Comparison of ENCODE assay signal across 26 cellular contexts in genomic region chr2:53543083-53543482, GRCh38.
"Had no signal": no experiment of that assay in that cellular context is flagged by ENCODE, and none has a peak within 500 bp of the region (broad histone marks: within the 10 kb centered on the region; RNA-seq: fewer than 3 reads in every experiment).

No MANE protein-coding gene starts in this region.

- H3K27ac ChIP-seq: colonic mucosa, coronary artery, dorsolateral prefrontal cortex, epithelial cell of prostate, esophagus muscularis mucosa, esophagus squamous epithelium, foreskin keratinocyte, gastrocnemius medialis, gastroesophageal sphincter, heart left ventricle, heart right ventricle, hepatocyte had no signal

- H3K4me1 ChIP-seq: colonic mucosa, gastrocnemius medialis, gastroesophageal sphincter, heart left ventricle, heart right ventricle had no signal

- ATAC-seq: effector memory CD8-positive, alpha-beta T cell; esophagus mucosa; foreskin keratinocyte; gastrocnemius medialis; gastroesophageal sphincter; heart left ventricle; heart right ventricle had no signal

- H3K4me2 ChIP-seq: hepatocyte had no signal

- H3K4me3 ChIP-seq: colonic mucosa, coronary artery, dorsolateral prefrontal cortex, esophagus muscularis mucosa, esophagus squamous epithelium, gastrocnemius medialis, gastroesophageal sphincter, heart left ventricle, heart right ventricle, hepatocyte had no signal

- H3K36me3 ChIP-seq: colonic mucosa, esophagus muscularis mucosa, esophagus squamous epithelium, gastrocnemius medialis, gastroesophageal sphincter, heart left ventricle, heart right ventricle had no signal

- H3K27ac Mint-ChIP-seq: dendritic cell treated with granulocyte-macrophage colony-stimulating factor and Interleukin-4, amounts not matched to agents 40 ng/mL and 50 ng/mL, for 4 days; effector memory CD8-positive, alpha-beta T cell; endodermal cell had no signal

- H3K4me1 Mint-ChIP-seq: endodermal cell had no signal

- H2AFZ ChIP-seq: hepatocyte had no signal

- H3K9me3 ChIP-seq: colonic mucosa, gastrocnemius medialis had no signal

- H3K27me3 Mint-ChIP-seq: dendritic cell treated with granulocyte-macrophage colony-stimulating factor and Interleukin-4, amounts not matched to agents 40 ng/mL and 50 ng/mL, for 4 days; effector memory CD8-positive, alpha-beta T cell had no signal

- H3K4me3 Mint-ChIP-seq: dendritic cell treated with granulocyte-macrophage colony-stimulating factor and Interleukin-4, amounts not matched to agents 40 ng/mL and 50 ng/mL, for 4 days; effector memory CD8-positive, alpha-beta T cell; endodermal cell had no signal

- DNase-seq: colonic mucosa; cortex of kidney; dermis blood vessel endothelial cell; dorsolateral prefrontal cortex; effector CD4-positive, alpha-beta T cell; effector CD8-positive, alpha-beta T cell; effector memory CD4-positive, alpha-beta T cell; effector memory CD8-positive, alpha-beta T cell; endodermal cell; erythroblast; esophagus squamous epithelium; foreskin fibroblast; foreskin keratinocyte; foreskin melanocyte; gastrocnemius medialis; glutamatergic neuron; head of caudate nucleus; heart left ventricle; heart right ventricle had no signal

- H3K79me2 ChIP-seq: hepatocyte had no signal

- H3K27me3 ChIP-seq: colonic mucosa, dorsolateral prefrontal cortex, esophagus muscularis mucosa, esophagus squamous epithelium, foreskin keratinocyte, gastrocnemius medialis, gastroesophageal sphincter, heart left ventricle, heart right ventricle, hepatocyte had no signal
